Comparison of ENCODE assay signal across 11 cellular contexts in the genomic region with DNA sequence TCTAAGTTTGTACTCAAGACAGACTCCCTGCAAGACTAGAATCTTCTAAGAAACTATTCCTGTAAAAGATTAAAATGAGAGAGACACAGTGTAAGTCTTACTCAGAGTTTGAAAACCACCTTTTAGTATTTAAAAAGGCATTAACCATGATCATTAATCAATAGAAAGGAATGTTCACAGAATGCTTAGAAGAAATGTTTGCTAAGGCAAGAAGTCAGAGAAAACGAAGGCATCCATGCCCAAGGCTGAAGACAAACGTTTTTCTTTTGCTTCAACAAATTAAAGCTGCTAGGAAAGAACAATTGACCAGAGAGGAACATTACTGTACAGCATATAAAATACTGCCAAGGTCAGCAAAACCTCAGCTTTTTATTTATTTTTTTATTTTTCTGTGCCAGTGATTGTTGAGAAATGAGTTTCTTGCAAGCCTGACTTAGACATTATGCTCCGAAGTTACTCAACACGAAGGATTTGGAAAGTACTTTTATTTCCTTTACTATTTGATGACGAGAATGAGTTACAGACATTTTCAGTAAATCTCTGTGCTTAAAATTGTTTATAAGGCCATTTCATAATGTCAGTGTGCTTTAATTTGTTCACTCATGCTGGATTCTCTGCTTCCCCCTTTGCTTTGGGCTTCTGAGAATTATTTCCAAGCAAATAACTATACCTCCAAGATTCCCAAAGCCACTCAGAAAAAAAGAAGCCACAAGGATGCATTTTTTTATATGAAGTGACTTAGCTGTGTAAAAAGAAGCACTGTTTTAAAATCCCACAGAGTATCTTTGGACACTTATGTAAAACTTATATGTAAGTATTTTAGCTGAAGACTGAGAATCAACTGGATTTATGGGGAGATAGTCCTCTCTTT. TPM values are rescaled to one million over a fixed set of nuclear protein-coding genes. Genes with fewer than 3 reads are reported as not detected.
DNase-seq lines count a peak whose midpoint lies in the region; FAIRE-seq and TF ChIP-seq lines count a peak whose summit lies in the region.
"Had no signal": no experiment of that assay in that cellular context is flagged by ENCODE, and none has a peak within 500 bp of the region (broad histone marks: within the 10 kb centered on the region; RNA-seq: fewer than 3 reads in every experiment).

No MANE protein-coding gene starts in this region.

- H3K4me1 ChIP-seq in keratinocyte (ENCODE audit: control insufficient read depth, extremely low read depth, insufficient read depth, low read length), result peaks cover 11% of the 10 kb centered on the region

- no peak overlapping the region for H3K4me2 ChIP-seq in keratinocyte (ENCODE audit: control insufficient read depth, extremely low read depth, insufficient read depth, low read depth, low read length)

- H3K4me1 Mint-ChIP-seq in endothelial cell (ENCODE audit: unreplicated experiment), result no peaks in the 10 kb centered on the region
- H3K4me1 Mint-ChIP-seq: naive B cell had no signal

- H3K4me3 ChIP-seq in cardiac fibroblast (replicated peaks in 1 of 2; ENCODE audit: low read depth in 2 of 2, low read length in 2 of 2) (no peak overlapping the region), keratinocyte (ENCODE audit: control insufficient read depth in 2 of 3, extremely low read depth in 1 of 3, insufficient read depth in 2 of 3, low read depth in 1 of 3, low read length in 3 of 3) (no peak overlapping the region)

- H2AFZ ChIP-seq in keratinocyte (ENCODE audit: control insufficient read depth, low read length), result no peak overlapping the region

- H3K27ac Mint-ChIP-seq in endothelial cell (ENCODE audit: unreplicated experiment), result no peak overlapping the region
- H3K27ac Mint-ChIP-seq: naive B cell had no signal

- no peaks in the 10 kb centered on the region for H3K27me3 ChIP-seq in keratinocyte (ENCODE audit: control insufficient read depth, extremely low read depth, insufficient read depth, low read length)

- no peaks in the 10 kb centered on the region for H3K27me3 Mint-ChIP-seq in endothelial cell (ENCODE audit: unreplicated experiment)
- H3K27me3 Mint-ChIP-seq: naive B cell had no signal

- in situ Hi-C loops in ACHN (cut with HindIII; ENCODE audit: low pct_ligation_motif_present, low pct_unique_long_range_greater_than_20kb, low sequenced_read_pairs), result no loop called here

- peaks cover 7% of the 10 kb centered on the region for H4K20me1 ChIP-seq in keratinocyte (ENCODE audit: control insufficient read depth, extremely low read depth, insufficient read depth, low read length)

- H3K27ac ChIP-seq in keratinocyte (ENCODE audit: control insufficient read depth, insufficient read depth, low read length), result peak overlapping the region; percentile 30

- peaks cover 14 to 32% of the 10 kb centered on the region in 2 experiments for H3K36me3 ChIP-seq in keratinocyte (ENCODE audit: control insufficient read depth in 2 of 2, extremely low read depth in 1 of 2, insufficient read depth in 2 of 2, low read length in 2 of 2)

- FAIRE-seq in keratinocyte (lab: Jason Lieb, UNC), result no peak

- H3K9me3 Mint-ChIP-seq in endothelial cell (ENCODE audit: unreplicated experiment), result no peaks in the 10 kb centered on the region
- H3K9me3 Mint-ChIP-seq: naive B cell had no signal

- H3K9me3 ChIP-seq in keratinocyte (ENCODE audit: control insufficient read depth, low read depth, low read length), result no peaks in the 10 kb centered on the region

- no peak overlapping the region for H3K4me3 Mint-ChIP-seq in endothelial cell (ENCODE audit: unreplicated experiment)
- H3K4me3 Mint-ChIP-seq: naive B cell had no signal

- DNase-seq in HCEC 1CT (peak; percentile 82), cardiac fibroblast (ENCODE audit: low read depth in 2 of 2) (peak; percentile 80 to 88), keratinocyte (ENCODE audit: low read depth, low spot score) (no peak), stromal cell of bone marrow (ENCODE audit: low read depth) (peak; percentile 78), NCI-H146 (lab: John Stamatoyannopoulos, UW) (no peak), endothelial cell (ENCODE audit: low spot score) (no peak), ACHN (no peak), activated gamma-delta T cell treated with Interleukin-2 at 50 U/mL for 16 hours (no peak)
- DNase-seq: naive B cell; stimulated activated CD4-positive, alpha-beta T cell treated with anti-CD3 and anti-CD28 coated beads, Interleukin-4, amount 100 ng/mL, for 1 hour; SW 1271 had no signal

- dilution Hi-C loops in keratinocyte (cut with MboI; ENCODE audit: extremely low pct_ligation_motif_present, low sequenced_read_pairs), result no loop called here

- peaks cover 2% of the 10 kb centered on the region for H3K9me1 ChIP-seq in keratinocyte (ENCODE audit: control insufficient read depth, extremely low read depth, insufficient read depth, low read length)

- no peak for TF ChIP-seq CTCF in cardiac fibroblast (IDR thresholded peaks at IDR 0.05; ENCODE audit: low read depth, low read length)
- TF ChIP-seq CTCF in keratinocyte (optimal IDR thresholded peaks at IDR 0.05 in 1 of 3, IDR thresholded peaks at IDR 0.05 in 1 of 3, conservative IDR thresholded peaks at IDR 0.05 in 1 of 3; ENCODE audit: extremely low read depth in 1 of 3, insufficient read depth in 2 of 3, low read length in 3 of 3), result no peak
- no peak for TF ChIP-seq CTCF in endothelial cell (IDR thresholded peaks at IDR 0.05; ENCODE audit: unreplicated experiment)

- H3K9ac ChIP-seq in keratinocyte (ENCODE audit: control insufficient read depth, extremely low read depth, insufficient read depth, low read length), result peak overlapping the region; percentile 10

- H3K79me2 ChIP-seq in keratinocyte (ENCODE audit: control insufficient read depth, insufficient read depth, low read length), result peaks cover 12% of the 10 kb centered on the region

- H3K36me3 Mint-ChIP-seq in endothelial cell (ENCODE audit: low read depth, unreplicated experiment), result no peaks in the 10 kb centered on the region
- H3K36me3 Mint-ChIP-seq: naive B cell had no signal

RNA-seq across cellular contexts. Expression of gene RND3, which starts 20.5 kb away (rescaled TPM):
- polyA plus RNA-seq in keratinocyte, result 73.4 to 298 TPM (median 202 TPM) in 3 replicates
- 1,211 TPM for polyA plus RNA-seq in keratinocyte (2011; ENCODE audit: low read depth)
- 95.0 and 179 TPM in 2 replicates for polyA plus RNA-seq in keratinocyte (2011; cell fraction: cytosol; rRNA removed)
- 415 and 426 TPM in 2 replicates for polyA plus RNA-seq in keratinocyte (2011; cell fraction: nucleus; rRNA removed)
- polyA plus RNA-seq in keratinocyte (2012; ENCODE audit: low replicate concordance), result 72.3 and 220 TPM in 2 replicates
- 78.5 to 330 TPM (median 235 TPM) in 3 replicates for polyA minus RNA-seq in keratinocyte
- 71.2 TPM for polyA minus RNA-seq in keratinocyte (2011; cell fraction: cytosol; rRNA and poly(A)+ RNA removed)
- polyA minus RNA-seq in keratinocyte (2011; cell fraction: nucleus; rRNA and poly(A)+ RNA removed), result 124 and 484 TPM in 2 replicates
- total RNA-seq in endothelial cell (ENCODE audit: unreplicated experiment), result 2.9 TPM

Comparison
In these comparisons a context has a peak if more than half of its experiments do, and no peak if none do; other contexts are left out.
1. DNase-seq: peak in HCEC 1CT (single experiment), cardiac fibroblast (2 of 2) and stromal cell of bone marrow (single experiment); none in keratinocyte (single experiment), NCI-H146 (single experiment), endothelial cell (single experiment), ACHN (single experiment) and activated gamma-delta T cell treated with Interleukin-2 at 50 U/mL for 16 hours (single experiment).